Comparison of ENCODE assay signal across 8 cellular contexts in genomic region chr7:7182156-7183060, GRCh38. TPM values are rescaled to one million over a fixed set of nuclear protein-coding genes. Genes with fewer than 3 reads are reported as not detected.
DNase-seq lines count a peak whose midpoint lies in the region; ATAC-seq and TF ChIP-seq lines count a peak whose summit lies in the region.

TSS of gene C1GALT1 (plus strand) at chr7:7182544. CDS start at chr7:7234320, 51,776 bp downstream.

- TF ChIP-seq CTCF in GM06990 (IDR thresholded peaks at IDR 0.05; ENCODE audit: insufficient read depth, low read length, poor library complexity, severe bottlenecking) (peak; percentile 67), HFF-Myc (IDR thresholded peaks at IDR 0.05; ENCODE audit: low read depth, low read length, missing control alignments) (peak; percentile 48), gastroesophageal sphincter (IDR thresholded peaks at IDR 0.05) (peak in 3 of 4 experiments; percentile 28 to 67 (median 61)), neutrophil (IDR thresholded peaks at IDR 0.05) (peak; percentile 60)

- peak within 1 kb of the TSS; percentile 91 for H3K4me3 ChIP-seq in GM06990 (replicated peaks; ENCODE audit: low read depth, low read length)
- H3K4me3 ChIP-seq in HFF-Myc (replicated peaks; ENCODE audit: low read depth, low read length): peak within 1 kb of the TSS; percentile 74
- peak within 1 kb of the TSS; percentile 83 to 91 for H3K4me3 ChIP-seq in gastroesophageal sphincter
- H3K4me3 ChIP-seq in neutrophil (ENCODE audit: low read depth in 1 of 2, low read length in 1 of 2): peak within 1 kb of the TSS; percentile 87 to 90

- peaks cover 2% of the 10 kb centered on the region for H3K36me3 Mint-ChIP-seq in activated naive CD4-positive, alpha-beta T cell treated with anti-CD3 and anti-CD28 coated beads for 36 hours (ENCODE audit: low read depth)

- no peak for TF ChIP-seq EP300 in gastroesophageal sphincter (IDR thresholded peaks at IDR 0.05)

- peak within 1 kb of the TSS; percentile 98 for H3K27ac Mint-ChIP-seq in activated naive CD4-positive, alpha-beta T cell treated with anti-CD3 and anti-CD28 coated beads for 36 hours

- intact Hi-C loops in activated naive CD4-positive, alpha-beta T cell treated with anti-CD3 and anti-CD28 coated beads for 36 hours (cut with micrococcal nuclease): loop anchor here (1.0 to 5.0 kb wide), 18 partner anchors 19 to 1175 kb away; partner anchors contain the start of genes AIMP2, GLCCI1, MIOS and PMS2

- H3K4me3 Mint-ChIP-seq in activated naive CD4-positive, alpha-beta T cell treated with anti-CD3 and anti-CD28 coated beads for 36 hours: peak within 1 kb of the TSS; percentile 90

- H3K4me1 Mint-ChIP-seq in activated naive CD4-positive, alpha-beta T cell treated with anti-CD3 and anti-CD28 coated beads for 36 hours (ENCODE audit: low read depth): peaks cover 19% of the 10 kb centered on the region

- H3K27ac ChIP-seq in gastroesophageal sphincter: peak within 1 kb of the TSS; percentile 94 to 97 (median 95)
- peak within 1 kb of the TSS; percentile 96 for H3K27ac ChIP-seq in neutrophil
- H3K27ac ChIP-seq in substantia nigra (ENCODE audit: low read depth, low read length, poor library complexity, severe bottlenecking): peak within 1 kb of the TSS; percentile 97

- peaks cover 0 to 31% (median 0%) of the 10 kb centered on the region in 3 donors for H3K4me1 ChIP-seq in gastroesophageal sphincter
- peaks cover 48 to 51% of the 10 kb centered on the region in 2 experiments for H3K4me1 ChIP-seq in neutrophil (ENCODE audit: control insufficient read depth in 1 of 2, insufficient read depth in 1 of 2, low read depth in 1 of 2, low read length in 1 of 2)

- peak; percentile 99 for DNase-seq in GM06990 (ENCODE audit: extremely low read depth, insufficient read length)
- DNase-seq in HFF-Myc (ENCODE audit: extremely low read depth, low read depth): peak; percentile 94
- DNase-seq in MV-4-11 (lab: John Stamatoyannopoulos, UW): peak; percentile 98
- DNase-seq in SK-MEL-5 (ENCODE audit: low read depth, low spot score): peak; percentile 98
- peak; percentile 97 for DNase-seq in activated naive CD4-positive, alpha-beta T cell treated with anti-CD3 and anti-CD28 coated beads for 36 hours
- DNase-seq in substantia nigra (lab: John Stamatoyannopoulos, UW): peak; percentile 74 to 98 (median 94)

- no peaks in the 10 kb centered on the region for H3K9me3 Mint-ChIP-seq in activated naive CD4-positive, alpha-beta T cell treated with anti-CD3 and anti-CD28 coated beads for 36 hours

- ATAC-seq in gastroesophageal sphincter: peak; percentile 98

- H3K27me3 Mint-ChIP-seq in activated naive CD4-positive, alpha-beta T cell treated with anti-CD3 and anti-CD28 coated beads for 36 hours (ENCODE audit: low read depth): no peaks in the 10 kb centered on the region

- H3K36me3 ChIP-seq in GM06990 (ENCODE audit: control insufficient read depth, insufficient read depth, low read length) (no peaks in the 10 kb centered on the region), gastroesophageal sphincter (no peaks in the 10 kb centered on the region), neutrophil (no peaks in the 10 kb centered on the region)

- in situ Hi-C loops in SK-MEL-5 (cut with HindIII; ENCODE audit: low pct_unique_long_range_greater_than_20kb, low sequenced_read_pairs): loop anchor here (5.0 kb wide), 1 partner anchor 80 kb away; no protein-coding TSS in a partner anchor

- CTCF ChIA-PET in activated naive CD4-positive, alpha-beta T cell treated with anti-CD3 and anti-CD28 coated beads for 36 hours (lab: Charles Lee): interaction anchor here (0.6 to 1.7 kb wide), 19 partner anchors 9 to 788 kb away, joined by 3 to 7 read pairs (median 4); no protein-coding TSS in a partner anchor

- 0 to 1% methylated on average over 7 to 18 of the region's 82 CpGs for WGBS in gastroesophageal sphincter (ENCODE audit: low coverage in 1 of 2), 2 donors

- H3K27me3 ChIP-seq in GM06990 (replicated peaks; ENCODE audit: control insufficient read depth, insufficient read depth, low read length): no peaks in the 10 kb centered on the region
- H3K27me3 ChIP-seq in gastroesophageal sphincter: no peaks in the 10 kb centered on the region
- H3K27me3 ChIP-seq in neutrophil: no peaks in the 10 kb centered on the region

- TF ChIP-seq POLR2A in gastroesophageal sphincter (IDR thresholded peaks at IDR 0.05): peak; percentile 60 to 67

- H3K9me3 ChIP-seq in gastroesophageal sphincter: no peaks in the 10 kb centered on the region
- H3K9me3 ChIP-seq in neutrophil: no peaks in the 10 kb centered on the region

RNA-seq across cellular contexts. Expression of gene C1GALT1, which starts in this region (rescaled TPM):
- 70.8 and 75.7 TPM in 2 replicates for total RNA-seq in SK-MEL-5 (2014; rRNA removed; shearing (Covaris generic))
- 107 and 112 TPM in 2 replicates for polyA plus RNA-seq in SK-MEL-5 (2015; cell fraction: cytosol; rRNA removed)
- polyA plus RNA-seq in SK-MEL-5 (2015; cell fraction: nucleus; rRNA removed): 78.4 and 84.5 TPM in 2 replicates
- total RNA-seq in activated naive CD4-positive, alpha-beta T cell treated with anti-CD3 and anti-CD28 coated beads for 36 hours: 10 to 100 TPM; 25.7 to 29.1 TPM
- 10 to 100 TPM; 11.7 to 34.6 (median 12.7) TPM for total RNA-seq in gastroesophageal sphincter

Comparison
In these comparisons a context has a peak if more than half of its experiments do, and no peak if none do; other contexts are left out.
1. Peak in every context shown above with its lines: DNase-seq, ATAC-seq, H3K4me3 ChIP-seq and H3K27ac ChIP-seq.